In genomic region chr1:172394167-172394751, GRCh38 we compare ENCODE assay signal across 10 cellular contexts. TPM values are rescaled to one million over a fixed set of nuclear protein-coding genes. Genes with fewer than 3 reads are reported as not detected.
DNase-seq lines count a peak whose midpoint lies in the region; ATAC-seq and TF ChIP-seq lines count a peak whose summit lies in the region.
"Had no signal": no experiment of that assay in that cellular context is flagged by ENCODE, and none has a peak within 500 bp of the region (broad histone marks: within the 10 kb centered on the region; RNA-seq: fewer than 3 reads in every experiment).

No MANE protein-coding gene starts in this region.

- no peak overlapping the region for H3K4me2 ChIP-seq in SK-N-SH

- no peak overlapping the region for H2AFZ ChIP-seq in SK-N-SH (ENCODE audit: low read depth)

- no peaks in the 10 kb centered on the region for H3K27me3 Mint-ChIP-seq in activated naive CD8-positive, alpha-beta T cell treated with anti-CD3 and anti-CD28 coated beads, Interleukin-2, amount 50 U/mL, for 24 hours

- no peak for TF ChIP-seq RAD21 in SK-N-SH (IDR thresholded peaks at IDR 0.05; ENCODE audit: low read length)

- TF ChIP-seq CTCF in GM12864 (IDR thresholded peaks at IDR 0.05; ENCODE audit: low read depth, low read length, missing control alignments), result no peak
- TF ChIP-seq CTCF in SK-N-SH (IDR thresholded peaks at IDR 0.05), result no peak

- H3K27ac ChIP-seq in SJSA1, result peak overlapping the region; percentile 14; the same call in 1 of the 2 replicates
- H3K27ac ChIP-seq in mucosa of rectum (ENCODE audit: low read depth in 2 of 2, low read length in 2 of 2), result peak overlapping the region; percentile 32 to 50
- peak overlapping the region; percentile 70 for H3K27ac ChIP-seq in substantia nigra (ENCODE audit: low read depth, low read length, poor library complexity, severe bottlenecking)
- H3K27ac ChIP-seq in SK-N-SH (ENCODE audit: low read depth in 2 of 2, low read length in 1 of 2), result peak overlapping the region in 1 of 2 experiments; percentile 53; a peak in 2 of 4 replicates
- H3K27ac ChIP-seq: HL-60, neutrophil had no signal

- H3K79me2 ChIP-seq in SK-N-SH (ENCODE audit: insufficient read depth), result no peaks in the 10 kb centered on the region; the same call in 1 of the 2 replicates

- no peaks in the 10 kb centered on the region for H3K9me2 ChIP-seq in SK-N-SH

- no peaks in the 10 kb centered on the region for H4K20me1 ChIP-seq in SK-N-SH (ENCODE audit: insufficient read depth)

- CTCF ChIA-PET in SK-N-SH (lab: Yijun Ruan, JAX), result interaction anchor here (1.1 to 1.9 kb wide), 4 partner anchors 10 to 392 kb away, joined by 3 to 13 read pairs (median 4); no protein-coding TSS in a partner anchor

- peaks cover 18% of the 10 kb centered on the region for H3F3A ChIP-seq in SK-N-SH (replicated peaks; ENCODE audit: insufficient read depth)

- H3K4me1 ChIP-seq in SJSA1 (replicated peaks), result peaks cover 33% of the 10 kb centered on the region
- H3K4me1 ChIP-seq in mucosa of rectum (ENCODE audit: control insufficient read depth in 2 of 2, insufficient read depth in 2 of 2, low read length in 2 of 2), result peaks cover 9 to 11% of the 10 kb centered on the region in 2 donors
- H3K4me1 ChIP-seq in SK-N-SH (ENCODE audit: control insufficient read depth in 1 of 2, insufficient read depth in 2 of 2, low read depth in 1 of 2, low read length in 1 of 2), result peaks cover 27 to 29% of the 10 kb centered on the region in 2 experiments

- WGBS in SK-N-SH (ENCODE audit: low lambda C conversion rate), result 89% methylated on average over 4 of the region's 4 CpGs

- POLR2A ChIA-PET in SK-N-SH (lab: Yijun Ruan, JAX), result no interaction called here

- peak; percentile 95 for ATAC-seq in activated naive CD8-positive, alpha-beta T cell treated with anti-CD3 and anti-CD28 coated beads, Interleukin-2, amount 50 U/mL, for 24 hours

- H3K36me3 Mint-ChIP-seq in activated naive CD8-positive, alpha-beta T cell treated with anti-CD3 and anti-CD28 coated beads, Interleukin-2, amount 50 U/mL, for 24 hours (ENCODE audit: low read depth), result no peaks in the 10 kb centered on the region

- no peaks in the 10 kb centered on the region for H3K9me3 Mint-ChIP-seq in activated naive CD8-positive, alpha-beta T cell treated with anti-CD3 and anti-CD28 coated beads, Interleukin-2, amount 50 U/mL, for 24 hours

- H3K27me3 ChIP-seq in SJSA1 (replicated peaks), result no peaks in the 10 kb centered on the region
- no peaks in the 10 kb centered on the region for H3K27me3 ChIP-seq in mucosa of rectum (ENCODE audit: control insufficient read depth in 2 of 2, insufficient read depth in 2 of 2, low read length in 2 of 2)
- H3K27me3 ChIP-seq in SK-N-SH (ENCODE audit: insufficient read depth), result no peaks in the 10 kb centered on the region
- H3K27me3 ChIP-seq: neutrophil had no signal

- H3K4me3 ChIP-seq in GM12864 (ENCODE audit: low read depth, low read length) (no peak overlapping the region; the same call in 1 of the 2 replicates), SJSA1 (no peak overlapping the region), mucosa of rectum (ENCODE audit: low read length in 2 of 2) (peak overlapping the region; percentile 16 to 57), SK-N-SH (ENCODE audit: low read depth in 2 of 2, low read length in 1 of 2) (no peak overlapping the region)

- peak overlapping the region; percentile 5 to 44 for H3K9ac ChIP-seq in mucosa of rectum (ENCODE audit: low read depth in 1 of 2, low read length in 2 of 2)
- H3K9ac ChIP-seq in SK-N-SH, result no peak overlapping the region

- H3K36me3 ChIP-seq in SJSA1 (no peaks in the 10 kb centered on the region), mucosa of rectum (ENCODE audit: control insufficient read depth in 2 of 2, insufficient read depth in 2 of 2, low read length in 2 of 2) (no peaks in the 10 kb centered on the region), SK-N-SH (replicated peaks in 1 of 2; ENCODE audit: control insufficient read depth in 1 of 2, insufficient read depth in 2 of 2, low read length in 1 of 2) (peaks cover 0 to 5% of the 10 kb centered on the region in 2 experiments)
- H3K36me3 ChIP-seq: neutrophil had no signal

- H3K9me3 ChIP-seq in SJSA1 (replicated peaks) (no peaks in the 10 kb centered on the region), mucosa of rectum (ENCODE audit: control insufficient read depth in 2 of 2, low read length in 2 of 2) (no peaks in the 10 kb centered on the region), SK-N-SH (no peaks in the 10 kb centered on the region)
- H3K9me3 ChIP-seq: neutrophil had no signal

- TF ChIP-seq EP300 in SK-N-SH (IDR thresholded peaks at IDR 0.05; ENCODE audit: borderline replicate concordance in 1 of 2, low read depth in 1 of 2, low read length in 1 of 2), result no peak

- DNase-seq in GM12864 (ENCODE audit: low read depth), result peak; percentile 91
- peak; percentile 34 for DNase-seq in H4 (ENCODE audit: low spot score)
- peak in 1 of 2 experiments; percentile 33 for DNase-seq in SJSA1 (ENCODE audit: low read depth in 1 of 2, low spot score in 2 of 2)
- peak; percentile 50 for DNase-seq in activated naive CD8-positive, alpha-beta T cell treated with anti-CD3 and anti-CD28 coated beads, Interleukin-2, amount 50 U/mL, for 24 hours
- peak in 15 of 49 donors; percentile 2 to 47 (median 12) for DNase-seq in substantia nigra (lab: John Stamatoyannopoulos, UW)
- no peak for DNase-seq in NCI-H2107 treated with DMSO at 0.1 percent for 48 hours (lab: John Stamatoyannopoulos, UW; ENCODE audit: unreplicated experiment)
- no peak for DNase-seq in SK-N-SH

- H3K4me1 Mint-ChIP-seq in activated naive CD8-positive, alpha-beta T cell treated with anti-CD3 and anti-CD28 coated beads, Interleukin-2, amount 50 U/mL, for 24 hours, result peaks cover 81% of the 10 kb centered on the region

- peak overlapping the region; percentile 62 for H3K4me3 Mint-ChIP-seq in activated naive CD8-positive, alpha-beta T cell treated with anti-CD3 and anti-CD28 coated beads, Interleukin-2, amount 50 U/mL, for 24 hours

- H3K27ac Mint-ChIP-seq in activated naive CD8-positive, alpha-beta T cell treated with anti-CD3 and anti-CD28 coated beads, Interleukin-2, amount 50 U/mL, for 24 hours, result peak overlapping the region; percentile 77

TF ChIP-seq in SK-N-SH, 30 proteins besides CTCF, POLR2A, EP300 and RAD21:
- TF ChIP-seq RXRA (IDR thresholded peaks at IDR 0.05; ENCODE audit: borderline replicate concordance, low read depth) (no peak), TCF12 (IDR thresholded peaks at IDR 0.05) (no peak), SMC3 (IDR thresholded peaks at IDR 0.05; ENCODE audit: low read depth, low read length) (no peak), USF2 (IDR thresholded peaks at IDR 0.05; ENCODE audit: borderline replicate concordance, low read depth, low read length) (no peak), RFX5 (IDR thresholded peaks at IDR 0.05; ENCODE audit: low read length) (no peak), GABPA (IDR thresholded peaks at IDR 0.05; ENCODE audit: low read depth) (no peak), NFIC (IDR thresholded peaks at IDR 0.05; ENCODE audit: borderline replicate concordance) (no peak), CHD2 (IDR thresholded peaks at IDR 0.05; ENCODE audit: low read length, partially characterized antibody) (no peak)

RNA-seq across cellular contexts. Expression of gene C1orf105, which starts 26.2 kb away (rescaled TPM):
- not detected in 2 replicates for total RNA-seq in H4 (2014; rRNA removed; shearing (Covaris generic))
- total RNA-seq in SJSA1 (2014; rRNA removed; shearing (Covaris generic)), result not detected in 2 replicates
- not detected in 2 replicates for polyA plus RNA-seq in SK-N-SH (2012; rRNA removed)
- not detected in 2 replicates for polyA plus RNA-seq in SK-N-SH (2012; cell fraction: cytosol; rRNA removed)
- polyA plus RNA-seq in SK-N-SH (2012; cell fraction: nucleus; rRNA removed), result not detected in 2 replicates

RNA-seq across cellular contexts. Expression of gene PIGC, which starts 49.6 kb away (rescaled TPM):
- total RNA-seq in H4 (2014; rRNA removed; shearing (Covaris generic)), result 34.4 and 41.4 TPM in 2 replicates
- 20.9 and 27.0 TPM in 2 replicates for total RNA-seq in SJSA1 (2014; rRNA removed; shearing (Covaris generic))
- polyA plus RNA-seq in SK-N-SH (2012; rRNA removed), result 20.6 and 31.4 TPM in 2 replicates
- polyA plus RNA-seq in SK-N-SH (2012; cell fraction: cytosol; rRNA removed), result 26.9 and 28.5 TPM in 2 replicates
- polyA plus RNA-seq in SK-N-SH (2012; cell fraction: nucleus; rRNA removed), result 10.9 and 20.1 TPM in 2 replicates

Comparison
In these comparisons a context has a peak if more than half of its experiments do, and no peak if none do; other contexts are left out.
1. DNase-seq: peak in GM12864 (single experiment), H4 (single experiment) and activated naive CD8-positive, alpha-beta T cell treated with anti-CD3 and anti-CD28 coated beads, Interleukin-2, amount 50 U/mL, for 24 hours (single experiment); none in NCI-H2107 treated with DMSO at 0.1 percent for 48 hours (single experiment) and SK-N-SH (single experiment).
2. H3K4me3 ChIP-seq: peak in mucosa of rectum (2 of 2); none in GM12864 (single experiment), SJSA1 (single experiment) and SK-N-SH (0 of 2).